In genomic region chr4:169757575-169758184, GRCh38 we compare ENCODE assay signal across 8 cellular contexts. TPM values are rescaled to one million over a fixed set of nuclear protein-coding genes. Genes with fewer than 3 reads are reported as not detected.
DNase-seq lines count a peak whose midpoint lies in the region; ATAC-seq, FAIRE-seq and TF ChIP-seq lines count a peak whose summit lies in the region.

Gene HPF1, minus strand, starts transcription at chr4:169757944. Its CDS starts 67 bp downstream, at chr4:169757877.

- FAIRE-seq in GM12891 (lab: Jason Lieb, UNC), result peak; percentile 93

- no peak for TF ChIP-seq CTCF in adrenal gland (IDR thresholded peaks at IDR 0.05)
- TF ChIP-seq CTCF in upper lobe of left lung (IDR thresholded peaks at IDR 0.05), result no peak

- ATAC-seq in HG02798 (IDR thresholded peaks at IDR 0.05; ENCODE audit: poor library complexity, unreplicated experiment) (peak; percentile 95), upper lobe of left lung (ENCODE audit: low FRiP score in 2 of 2) (peak; percentile 95 to 98)

- H3K27ac ChIP-seq in adrenal gland, result peak within 1 kb of the TSS in 3 of 5 donors; percentile 27 to 85 (median 35)
- H3K27ac ChIP-seq in upper lobe of left lung, result peak within 1 kb of the TSS; percentile 31 to 82 (median 62)

- H3K4me1 ChIP-seq in adrenal gland (replicated peaks in 1 of 2) (peaks cover 11 to 20% of the 10 kb centered on the region in 2 donors), upper lobe of left lung (peaks cover 11 to 21% (median 14%) of the 10 kb centered on the region in 4 donors)

- peak in 1 of 4 donors; percentile 14 for TF ChIP-seq EP300 in upper lobe of left lung (IDR thresholded peaks at IDR 0.05)

- WGBS in adrenal gland, 4 donors, result 0% methylated on average over 8 to 46 of the region's 46 CpGs
- WGBS in upper lobe of left lung, 2 donors, result 0% methylated on average over 21 to 44 of the region's 46 CpGs

- H3K9me3 ChIP-seq in adrenal gland (replicated peaks in 1 of 3) (no peaks in the 10 kb centered on the region), upper lobe of left lung (no peaks in the 10 kb centered on the region)

- TF ChIP-seq POLR2A in GM12891 (IDR thresholded peaks at IDR 0.05; ENCODE audit: low read depth, low read length), result no peak
- peak; percentile 13 to 55 for TF ChIP-seq POLR2A in adrenal gland (IDR thresholded peaks at IDR 0.05)
- TF ChIP-seq POLR2A in upper lobe of left lung (IDR thresholded peaks at IDR 0.05), result peak in 3 of 4 donors; percentile 23 to 59 (median 28)

- H3K27me3 ChIP-seq in adrenal gland (no peaks in the 10 kb centered on the region), upper lobe of left lung (no peaks in the 10 kb centered on the region)

- intact Hi-C loops in adrenal gland (cut with DNase I), result no loop called here
- intact Hi-C loops in cardiac septum (cut with DNase I), result loop anchor here (2.0 kb wide), 2 partner anchors 145 to 269 kb away; partner anchors contain the start of genes MFAP3L and NEK1
- intact Hi-C loops in posterior cingulate gyrus (cut with DNase I), result loop anchor here (1.0 kb wide), 1 partner anchor 34 kb away; no protein-coding TSS in a partner anchor

- H3K4me3 ChIP-seq in adrenal gland, result peak within 1 kb of the TSS; percentile 13 to 90 (median 68)
- H3K4me3 ChIP-seq in upper lobe of left lung, result peak within 1 kb of the TSS; percentile 66 to 94 (median 72)

- DNase-seq in GM12891 (ENCODE audit: insufficient read length, low spot score), result peak; percentile 88
- DNase-seq in NCI-H1436 (lab: John Stamatoyannopoulos, UW), result peak; percentile 92
- peak; percentile 88 to 95 (median 91) for DNase-seq in T-helper 1 cell
- peak; percentile 88 to 94 (median 91) for DNase-seq in adrenal gland
- peak; percentile 96 for DNase-seq in cardiac septum (ENCODE audit: low spot score)
- DNase-seq in posterior cingulate gyrus, result peak; percentile 85 to 99 (median 92)
- peak; percentile 95 to 97 for DNase-seq in upper lobe of left lung

- peaks cover 0 to 6% of the 10 kb centered on the region in 2 donors for H3K36me3 ChIP-seq in adrenal gland (replicated peaks in 1 of 2)
- peaks cover 0 to 9% (median 3%) of the 10 kb centered on the region in 4 donors for H3K36me3 ChIP-seq in upper lobe of left lung

TF ChIP-seq in GM12891, 5 proteins besides CTCF, POLR2A, EP300 and RAD21:
- no peak for TF ChIP-seq POLR2AphosphoS5 (IDR thresholded peaks at IDR 0.05; ENCODE audit: low read depth, low read length)
- no peak for TF ChIP-seq PAX5 (IDR thresholded peaks at IDR 0.05; ENCODE audit: insufficient read depth, low read length, severe bottlenecking)

RNA-seq across cellular contexts. Expression of gene HPF1, which starts in this region (rescaled TPM):
- 18.4 TPM for polyA plus RNA-seq in GM12891 (2012; ENCODE audit: low read depth, missing spikeins)
- total RNA-seq in adrenal gland, result 10 to 100 TPM; 20.5 to 71.2 (median 23.3) TPM
- polyA plus RNA-seq in adrenal gland, result 10 to 100 TPM; 27.5 to 52.0 (median 29.3) TPM
- 18.0 TPM for total RNA-seq in cardiac septum
- 10 to 100 TPM in 4 of 6 donors, 1 to 10 TPM in 2; 6.5 to 46.2 (median 16.5) TPM for total RNA-seq in upper lobe of left lung

Comparison
In these comparisons a context has a peak if more than half of its experiments do, and no peak if none do; other contexts are left out.
1. Peak in every context shown above with its lines: DNase-seq, ATAC-seq, H3K4me3 ChIP-seq and H3K27ac ChIP-seq.
2. intact Hi-C loops: an anchor here in cardiac septum (2.0 kb wide) and posterior cingulate gyrus (1.0 kb wide); none called in adrenal gland.